ENCODE assay signal across 20 cellular contexts in genomic region chr13:30364133-30364532, GRCh38. TPM values are rescaled to one million over a fixed set of nuclear protein-coding genes. Genes with fewer than 3 reads are reported as not detected.
DNase-seq lines count a peak whose midpoint lies in the region; ATAC-seq and TF ChIP-seq lines count a peak whose summit lies in the region.
"Had no signal": no experiment of that assay in that cellular context is flagged by ENCODE, and none has a peak within 500 bp of the region (broad histone marks: within the 10 kb centered on the region; RNA-seq: fewer than 3 reads in every experiment).

No MANE protein-coding gene starts in this region.

- H3K4me1 Mint-ChIP-seq in endothelial cell (ENCODE audit: unreplicated experiment): peaks cover 28% of the 10 kb centered on the region
- peaks cover 21% of the 10 kb centered on the region for H3K4me1 Mint-ChIP-seq in neural crest cell
- peaks cover 20% of the 10 kb centered on the region for H3K4me1 Mint-ChIP-seq in activated T-cell treated with anti-CD3 and anti-CD28 coated beads, Interleukin-2, amount 50 U/mL, for 4 hours (ENCODE audit: low read depth)

- peak; percentile 8 for DNase-seq in NCI-H460 (ENCODE audit: extremely low read depth, low read depth)
- no peak for DNase-seq in endothelial cell (ENCODE audit: low spot score)
- DNase-seq in neural crest cell (ENCODE audit: low read depth, low spot score): no peak
- no peak for DNase-seq in NCI-H1417 treated with DMSO at 0.1 percent for 48 hours (lab: John Stamatoyannopoulos, UW)
- DNase-seq in pons (ENCODE audit: low spot score): no peak
- no peak for DNase-seq in activated T-cell treated with anti-CD3 and anti-CD28 coated beads, Interleukin-2, amount 50 U/mL, for 4 hours
- DNase-seq: activated CD4-positive, alpha-beta T cell treated with anti-CD3 and anti-CD28 coated beads, Interleukin-2, amount 50 U/mL, for 1 hour; AML-193; aorta; effector CD8-positive, alpha-beta T cell; glutamatergic neuron; NCI-H1105; NCI-H2227 treated with DMSO at 0.1 percent for 48 hours; T-helper 17 cell had no signal

- peak overlapping the region; percentile 57 for H3K27ac ChIP-seq in C4-2B

- H3K4me3 Mint-ChIP-seq in endothelial cell (ENCODE audit: unreplicated experiment) (no peak overlapping the region), neural crest cell (no peak overlapping the region)
- no peak overlapping the region for H3K4me3 Mint-ChIP-seq in activated T-cell treated with anti-CD3 and anti-CD28 coated beads, Interleukin-2, amount 50 U/mL, for 4 hours
- H3K4me3 Mint-ChIP-seq: activated T-helper 17 cell treated with anti-CD3 and anti-CD28 coated beads, Interleukin-2, amount 50 U/mL, for 72 hours; T-helper 17 cell had no signal

- TF ChIP-seq CTCF in C4-2B (conservative IDR thresholded peaks at IDR 0.05) (no peak), endothelial cell (IDR thresholded peaks at IDR 0.05; ENCODE audit: unreplicated experiment) (no peak), neural crest cell (conservative IDR thresholded peaks at IDR 0.05) (no peak)

- H3K36me3 Mint-ChIP-seq in endothelial cell (ENCODE audit: low read depth, unreplicated experiment) (no peaks in the 10 kb centered on the region), neural crest cell (ENCODE audit: low read depth) (no peaks in the 10 kb centered on the region)
- peaks cover 37% of the 10 kb centered on the region for H3K36me3 Mint-ChIP-seq in activated T-cell treated with anti-CD3 and anti-CD28 coated beads, Interleukin-2, amount 50 U/mL, for 4 hours (ENCODE audit: insufficient read depth)

- H3K9me3 Mint-ChIP-seq in endothelial cell (ENCODE audit: unreplicated experiment) (no peaks in the 10 kb centered on the region), neural crest cell (no peaks in the 10 kb centered on the region)
- no peaks in the 10 kb centered on the region for H3K9me3 Mint-ChIP-seq in activated T-cell treated with anti-CD3 and anti-CD28 coated beads, Interleukin-2, amount 50 U/mL, for 4 hours
- H3K9me3 Mint-ChIP-seq: activated T-helper 17 cell treated with anti-CD3 and anti-CD28 coated beads, Interleukin-2, amount 50 U/mL, for 72 hours had no signal

- H3K27me3 Mint-ChIP-seq in endothelial cell (ENCODE audit: unreplicated experiment) (peaks cover 2% of the 10 kb centered on the region), neural crest cell (ENCODE audit: low read depth) (no peaks in the 10 kb centered on the region)
- H3K27me3 Mint-ChIP-seq in activated T-cell treated with anti-CD3 and anti-CD28 coated beads, Interleukin-2, amount 50 U/mL, for 4 hours (ENCODE audit: low read depth): no peaks in the 10 kb centered on the region
- H3K27me3 Mint-ChIP-seq: activated T-helper 17 cell treated with anti-CD3 and anti-CD28 coated beads, Interleukin-2, amount 50 U/mL, for 72 hours; T-helper 17 cell had no signal

- peak overlapping the region; percentile 92 for H3K27ac Mint-ChIP-seq in endothelial cell (ENCODE audit: unreplicated experiment)
- peak overlapping the region; percentile 40 for H3K27ac Mint-ChIP-seq in neural crest cell (ENCODE audit: unreplicated experiment)
- H3K27ac Mint-ChIP-seq: activated T-helper 17 cell treated with anti-CD3 and anti-CD28 coated beads, Interleukin-2, amount 50 U/mL, for 72 hours; T-helper 17 cell had no signal

- no peak for ATAC-seq in HG02884 (IDR thresholded peaks at IDR 0.05; ENCODE audit: unreplicated experiment)
- no peak for ATAC-seq in activated T-cell treated with anti-CD3 and anti-CD28 coated beads, Interleukin-2, amount 50 U/mL, for 4 hours
- ATAC-seq: activated T-helper 17 cell treated with anti-CD3 and anti-CD28 coated beads, Interleukin-2, amount 50 U/mL, for 72 hours; T-helper 17 cell had no signal

RNA-seq across cellular contexts. Expression of gene KATNAL1, which starts 56.8 kb away (rescaled TPM):
- 5.8 and 6.1 TPM in 2 replicates for total RNA-seq in NCI-H460 (2014; rRNA removed; shearing (Covaris generic))
- 4.4 and 4.5 TPM in 2 replicates for polyA plus RNA-seq in NCI-H460 (2014; cell fraction: nucleus; rRNA removed)
- total RNA-seq in endothelial cell (ENCODE audit: unreplicated experiment) (18.3 TPM), neural crest cell (29.1 and 32.1 TPM in 2 replicates)
- 1 to 10 TPM; 3.3 to 5.2 (median 4.0) TPM for total RNA-seq in activated T-cell treated with anti-CD3 and anti-CD28 coated beads, Interleukin-2, amount 50 U/mL, for 4 hours

RNA-seq across cellular contexts. Expression of gene UBE2L5, which starts 58.2 kb away (rescaled TPM):
- not detected in 2 replicates for total RNA-seq in NCI-H460 (2014; rRNA removed; shearing (Covaris generic))
- not detected in 2 replicates for polyA plus RNA-seq in NCI-H460 (2014; cell fraction: nucleus; rRNA removed)
- total RNA-seq in endothelial cell (ENCODE audit: unreplicated experiment): not detected
- total RNA-seq in neural crest cell: not detected in 2 replicates
- total RNA-seq in activated T-cell treated with anti-CD3 and anti-CD28 coated beads, Interleukin-2, amount 50 U/mL, for 4 hours: not detected
- total RNA-seq: activated T-helper 17 cell treated with anti-CD3 and anti-CD28 coated beads, Interleukin-2, amount 50 U/mL, for 72 hours; H4; lung; osteocyte; T-helper 17 cell had no signal
